ENCODE assay signal across 16 cellular contexts in the genomic region with DNA sequence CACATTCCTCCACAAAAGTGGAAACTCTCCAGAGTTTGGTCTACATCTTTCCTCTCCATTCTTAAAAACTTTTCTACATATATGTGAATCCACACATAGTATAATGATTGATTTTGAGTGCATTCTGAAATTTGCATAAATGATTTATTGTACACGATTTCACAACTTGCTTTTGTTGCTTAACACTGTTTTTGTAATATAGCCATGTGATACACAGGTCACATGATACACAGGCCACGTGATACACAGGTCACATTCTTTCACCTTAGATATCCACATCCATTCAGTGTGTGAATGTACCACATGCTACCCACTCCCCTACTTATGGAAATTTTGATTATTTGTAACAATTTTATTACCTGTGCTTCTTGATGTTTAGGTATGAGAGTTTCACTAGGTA.
DNase-seq lines count a peak whose midpoint lies in the region; ATAC-seq, FAIRE-seq and TF ChIP-seq lines count a peak whose summit lies in the region.
"Had no signal": no experiment of that assay in that cellular context is flagged by ENCODE, and none has a peak within 500 bp of the region (broad histone marks: within the 10 kb centered on the region; RNA-seq: fewer than 3 reads in every experiment).

No MANE protein-coding gene starts in this region.

- no peaks in the 10 kb centered on the region; the same call in 2 of the 3 replicates for H3K9me3 ChIP-seq in GM12878 (replicated peaks; ENCODE audit: control insufficient read depth, insufficient read depth, low read length)
- H3K9me3 ChIP-seq: stomach had no signal

- FAIRE-seq in GM12878 (lab: Jason Lieb, UNC) = no peak
- FAIRE-seq: small intestine had no signal

- no peak for TF ChIP-seq CTCF in GM12878 (IDR thresholded peaks at IDR 0.05 in 2 of 3, conservative IDR thresholded peaks at IDR 0.05 in 1 of 3; ENCODE audit: control insufficient read depth in 2 of 3, extremely low read depth in 1 of 3, insufficient read depth in 1 of 3, low read depth in 3 of 3, low read length in 3 of 3)

- no peaks in the 10 kb centered on the region for H3K36me3 ChIP-seq in GM12878 (ENCODE audit: control insufficient read depth in 2 of 2, insufficient read depth in 2 of 2, low read length in 1 of 2)
- H3K36me3 ChIP-seq: stomach had no signal

- ATAC-seq in GM12878 (no peak), naive B cell (ENCODE audit: low read depth in 2 of 2) (no peak), HG03520 (IDR thresholded peaks at IDR 0.05; ENCODE audit: unreplicated experiment) (no peak)

- no peak overlapping the region for H3K27ac ChIP-seq in GM12878 (ENCODE audit: control insufficient read depth, insufficient read depth)
- H3K27ac ChIP-seq: HL-60 had no signal

- WGBS in GM12878 (ENCODE audit: insufficient coverage, insufficient replicate concordance, low lambda C conversion rate, missing lambda C conversion rate) = 71% methylated on average over 2 of the region's 2 CpGs

- DNase-seq in CD1c-positive myeloid dendritic cell (ENCODE audit: extremely low spot score) = peak; percentile 19
- peak; percentile 46 for DNase-seq in LHCN-M2 (ENCODE audit: low read depth)
- no peak for DNase-seq in GM12878 (ENCODE audit: low read depth, low spot score)
- no peak for DNase-seq in naive B cell
- DNase-seq in NCI-H2227 (lab: John Stamatoyannopoulos, UW; ENCODE audit: unreplicated experiment) = no peak
- no peak for DNase-seq in stimulated activated naive CD4-positive, alpha-beta T cell (lab: John Stamatoyannopoulos, UW)
- DNase-seq in SKM-1 treated with dmso at 0.1 percent for 144 hours (lab: John Stamatoyannopoulos, UW; ENCODE audit: unreplicated experiment) = no peak
- DNase-seq: activated gamma-delta T cell, aorta, DMS153, NCI-H2227 treated with DMSO at 0.1 percent for 48 hours, small intestine had no signal

- POLR2A ChIA-PET in GM12878 (lab: Charles Lee) = no interaction called here

- intact Hi-C loops in GM12878 (cut with micrococcal nuclease; ENCODE audit: unreplicated experiment) = loop anchor here (2.0 to 10.0 kb wide), 2 partner anchors 71 to 529 kb away; no protein-coding TSS in a partner anchor

- peaks cover 0 to 8% of the 10 kb centered on the region in 2 donors for H3K36me3 Mint-ChIP-seq in naive B cell

- H3K4me1 ChIP-seq in GM12878 (ENCODE audit: control insufficient read depth, insufficient read depth, low read length) = peaks cover 38% of the 10 kb centered on the region

- H4K20me1 ChIP-seq in GM12878 (ENCODE audit: control insufficient read depth, insufficient read depth) = no peaks in the 10 kb centered on the region

- no TSS peak for BruUV-seq in GM12878 (replicated peaks; lab: Mats Ljungman, UMichigan)

- no peak overlapping the region for H3K9ac ChIP-seq in GM12878 (ENCODE audit: control insufficient read depth, insufficient read depth, low read length)

- H3K79me2 ChIP-seq in GM12878 (ENCODE audit: control insufficient read depth, insufficient read depth, low read length) = no peaks in the 10 kb centered on the region

- CTCF ChIA-PET in GM12878 (lab: Yijun Ruan, JAX) = interaction anchor here (1.7 kb wide), 1 partner anchor 10 kb away, joined by 5 read pairs; no protein-coding TSS in a partner anchor

- peak overlapping the region in 1 of 8 donors; percentile 36 for H3K4me3 Mint-ChIP-seq in naive B cell

- H3K27ac Mint-ChIP-seq in naive B cell = peak overlapping the region in 4 of 6 donors; percentile 42 to 97 (median 50)

- H2AFZ ChIP-seq in GM12878 (ENCODE audit: control insufficient read depth, low read depth, low read length) = no peak overlapping the region

- H3K4me2 ChIP-seq in GM12878 (ENCODE audit: control insufficient read depth, insufficient read depth) = no peak overlapping the region

- no peak for TF ChIP-seq POLR2A in GM12878 (IDR thresholded peaks at IDR 0.05; ENCODE audit: low read depth, low read length)

- no peaks in the 10 kb centered on the region for H3K9me3 Mint-ChIP-seq in naive B cell

- SMC1A ChIA-PET in GM12878 (lab: Charles Lee; ENCODE audit: uncharacterized antibody, unreplicated experiment) = no interaction called here

- no peak for TF ChIP-seq RAD21 in GM12878 (IDR thresholded peaks at IDR 0.05; ENCODE audit: insufficient read depth, low read depth, low read length)

- H3K4me3 ChIP-seq in GM12878 = no peak overlapping the region
- H3K4me3 ChIP-seq: lung, stomach had no signal

- in situ Hi-C loops in GM12878 (cut with MboI) = no loop called here

- no peaks in the 10 kb centered on the region for H3K27me3 ChIP-seq in GM12878 (replicated peaks in 1 of 2; ENCODE audit: control insufficient read depth in 2 of 2, insufficient read depth in 2 of 2, low read length in 1 of 2)
- H3K27me3 ChIP-seq: stomach had no signal

- RAD21 ChIA-PET in GM12878 (lab: Charles Lee; ENCODE audit: unreplicated experiment) = no interaction called here

- no peaks in the 10 kb centered on the region for H3K27me3 Mint-ChIP-seq in naive B cell

- TF ChIP-seq EP300 in GM12878 (IDR thresholded peaks at IDR 0.05; ENCODE audit: borderline replicate concordance in 1 of 2, control insufficient read depth in 1 of 2, low read depth in 2 of 2, low read length in 2 of 2) = no peak

- peaks cover 76 to 95% (median 92%) of the 10 kb centered on the region in 3 donors for H3K4me1 Mint-ChIP-seq in naive B cell

TF ChIP-seq in GM12878, 131 proteins besides CTCF, POLR2A, EP300 and RAD21 (continues in another document):
- TF ChIP-seq, protein P1, sequence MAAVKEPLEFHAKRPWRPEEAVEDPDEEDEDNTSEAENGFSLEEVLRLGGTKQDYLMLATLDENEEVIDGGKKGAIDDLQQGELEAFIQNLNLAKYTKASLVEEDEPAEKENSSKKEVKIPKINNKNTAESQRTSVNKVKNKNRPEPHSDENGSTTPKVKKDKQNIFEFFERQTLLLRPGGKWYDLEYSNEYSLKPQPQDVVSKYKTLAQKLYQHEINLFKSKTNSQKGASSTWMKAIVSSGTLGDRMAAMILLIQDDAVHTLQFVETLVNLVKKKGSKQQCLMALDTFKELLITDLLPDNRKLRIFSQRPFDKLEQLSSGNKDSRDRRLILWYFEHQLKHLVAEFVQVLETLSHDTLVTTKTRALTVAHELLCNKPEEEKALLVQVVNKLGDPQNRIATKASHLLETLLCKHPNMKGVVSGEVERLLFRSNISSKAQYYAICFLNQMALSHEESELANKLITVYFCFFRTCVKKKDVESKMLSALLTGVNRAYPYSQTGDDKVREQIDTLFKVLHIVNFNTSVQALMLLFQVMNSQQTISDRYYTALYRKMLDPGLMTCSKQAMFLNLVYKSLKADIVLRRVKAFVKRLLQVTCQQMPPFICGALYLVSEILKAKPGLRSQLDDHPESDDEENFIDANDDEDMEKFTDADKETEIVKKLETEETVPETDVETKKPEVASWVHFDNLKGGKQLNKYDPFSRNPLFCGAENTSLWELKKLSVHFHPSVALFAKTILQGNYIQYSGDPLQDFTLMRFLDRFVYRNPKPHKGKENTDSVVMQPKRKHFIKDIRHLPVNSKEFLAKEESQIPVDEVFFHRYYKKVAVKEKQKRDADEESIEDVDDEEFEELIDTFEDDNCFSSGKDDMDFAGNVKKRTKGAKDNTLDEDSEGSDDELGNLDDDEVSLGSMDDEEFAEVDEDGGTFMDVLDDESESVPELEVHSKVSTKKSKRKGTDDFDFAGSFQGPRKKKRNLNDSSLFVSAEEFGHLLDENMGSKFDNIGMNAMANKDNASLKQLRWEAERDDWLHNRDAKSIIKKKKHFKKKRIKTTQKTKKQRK (IDR thresholded peaks at IDR 0.05; ENCODE audit: low read depth, low read length) = no peak
- TF ChIP-seq RAD51 (IDR thresholded peaks at IDR 0.05) (peak; percentile 94), NFIC (IDR thresholded peaks at IDR 0.05; ENCODE audit: low read depth, low read length) (peak; percentile 68; the same call in 1 of the 2 replicates), USF2 (IDR thresholded peaks at IDR 0.05; ENCODE audit: borderline replicate concordance, low read depth, low read length) (peak; percentile 43; the same call in 1 of the 2 replicates), USF1 (IDR thresholded peaks at IDR 0.05; ENCODE audit: borderline replicate concordance, extremely low read length, insufficient read depth, low read depth, low read length) (peak; percentile 51), ATF3 (IDR thresholded peaks at IDR 0.05; ENCODE audit: borderline replicate concordance, extremely low read depth, low read depth, low read length) (peak; percentile 74; the same call in 1 of the 2 replicates)
- TF ChIP-seq, protein P2, sequence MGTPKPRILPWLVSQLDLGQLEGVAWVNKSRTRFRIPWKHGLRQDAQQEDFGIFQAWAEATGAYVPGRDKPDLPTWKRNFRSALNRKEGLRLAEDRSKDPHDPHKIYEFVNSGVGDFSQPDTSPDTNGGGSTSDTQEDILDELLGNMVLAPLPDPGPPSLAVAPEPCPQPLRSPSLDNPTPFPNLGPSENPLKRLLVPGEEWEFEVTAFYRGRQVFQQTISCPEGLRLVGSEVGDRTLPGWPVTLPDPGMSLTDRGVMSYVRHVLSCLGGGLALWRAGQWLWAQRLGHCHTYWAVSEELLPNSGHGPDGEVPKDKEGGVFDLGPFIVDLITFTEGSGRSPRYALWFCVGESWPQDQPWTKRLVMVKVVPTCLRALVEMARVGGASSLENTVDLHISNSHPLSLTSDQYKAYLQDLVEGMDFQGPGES (IDR thresholded peaks at IDR 0.05) = no peak

Comparison
In these comparisons a context has a peak if more than half of its experiments do, and no peak if none do; other contexts are left out.
1. DNase-seq: peak in CD1c-positive myeloid dendritic cell (single experiment) and LHCN-M2 (single experiment); none in GM12878 (single experiment), naive B cell (single experiment), NCI-H2227 (single experiment), stimulated activated naive CD4-positive, alpha-beta T cell (0 of 6) and SKM-1 treated with dmso at 0.1 percent for 144 hours (single experiment).